Comparison of ENCODE assay signal across 26 cellular contexts in the genomic region with DNA sequence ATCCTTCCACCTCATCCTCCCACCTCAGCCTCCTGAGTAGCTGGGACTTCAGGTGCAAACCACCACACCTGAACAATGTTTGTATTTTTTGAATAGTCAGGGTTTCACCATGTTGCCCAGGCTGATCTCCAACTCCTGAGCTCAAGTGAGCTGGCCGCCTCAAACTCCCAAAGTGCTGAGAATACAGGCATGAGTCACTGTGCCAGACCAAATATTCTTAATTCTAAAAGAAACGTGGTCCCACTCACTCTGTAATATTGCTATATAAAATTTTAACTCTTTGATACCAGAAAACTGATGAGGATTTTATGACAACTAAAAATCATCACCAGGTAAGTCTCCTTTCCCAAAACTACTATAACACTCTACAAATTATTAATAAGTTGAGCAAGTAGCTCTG.
"Had no signal": no experiment of that assay in that cellular context is flagged by ENCODE, and none has a peak within 500 bp of the region (broad histone marks: within the 10 kb centered on the region; RNA-seq: fewer than 3 reads in every experiment).

No MANE protein-coding gene starts in this region.

- H3K9me3 ChIP-seq: colonic mucosa, esophagus muscularis mucosa, thoracic aorta, upper lobe of right lung had no signal

- DNase-seq: activated CD4-positive, alpha-beta T cell treated with anti-CD3 and anti-CD28 coated beads, Interleukin-2, amount 10 ng/mL, durations not matched to agents 7 days and 5 days; activated CD4-positive, CD25-positive, alpha-beta regulatory T cell treated with anti-CD3 and anti-CD28 coated beads, Interleukin-2, amount 50 U/mL, for 72 hours; activated CD8-positive, alpha-beta memory T cell treated with anti-CD3 and anti-CD28 coated beads, Interleukin-2, amount 10 ng/mL, durations not matched to agents 7 days and 5 days; activated CD8-positive, alpha-beta T cell treated with anti-CD3 and anti-CD28 coated beads for 36 hours; activated effector memory CD4-positive, alpha-beta T cell treated with anti-CD3 and anti-CD28 coated beads, Interleukin-2, amount 50 U/mL, for 16 hours; activated naive CD4-positive, alpha-beta T cell treated with anti-CD3 and anti-CD28 coated beads, Interleukin-2, amount 10 ng/mL, durations not matched to agents 7 days and 5 days; activated T-cell treated with anti-CD3 and anti-CD28 coated beads for 4 hours; amygdala; central memory CD4-positive, alpha-beta T cell; colonic mucosa; dorsolateral prefrontal cortex; effector memory CD8-positive, alpha-beta T cell; foreskin keratinocyte; immature natural killer cell; kidney glomerular epithelial cell; left ventricle myocardium inferior; naive thymus-derived CD4-positive, alpha-beta T cell; stimulated activated CD4-positive, alpha-beta T cell treated with anti-CD3 and anti-CD28 coated beads, Interleukin-2, amount 100 ng/mL, for 48 hours; stimulated activated naive CD4-positive, alpha-beta T cell; T-helper 2 cell; upper lobe of right lung; WERI-Rb-1 had no signal

- H3K27ac ChIP-seq: colonic mucosa, dorsolateral prefrontal cortex, esophagus muscularis mucosa, foreskin keratinocyte, left ventricle myocardium inferior, thoracic aorta, upper lobe of right lung, WERI-Rb-1 had no signal

- H3K4me1 ChIP-seq: colonic mucosa, esophagus muscularis mucosa, upper lobe of right lung had no signal

- H3K27me3 ChIP-seq: colonic mucosa, dorsolateral prefrontal cortex, esophagus muscularis mucosa, foreskin keratinocyte, upper lobe of right lung had no signal

- H3K4me2 ChIP-seq: smooth muscle cell had no signal

- H3K4me3 ChIP-seq: colonic mucosa, dorsolateral prefrontal cortex, esophagus muscularis mucosa, left ventricle myocardium inferior, smooth muscle cell, thoracic aorta, upper lobe of right lung had no signal

- H3K36me3 ChIP-seq: colonic mucosa, esophagus muscularis mucosa, left ventricle myocardium inferior, thoracic aorta, upper lobe of right lung, WERI-Rb-1 had no signal

- ATAC-seq: activated CD8-positive, alpha-beta memory T cell treated with anti-CD3 and anti-CD28 coated beads, Interleukin-2, amount 10 ng/mL, durations not matched to agents 7 days and 5 days; activated CD8-positive, alpha-beta T cell treated with anti-CD3 and anti-CD28 coated beads for 36 hours; effector memory CD8-positive, alpha-beta T cell; foreskin keratinocyte; naive thymus-derived CD4-positive, alpha-beta T cell; sciatic nerve; upper lobe of right lung had no signal
